In genomic region chr3:59857589-59858346, GRCh38 we compare ENCODE assay signal across 8 cellular contexts.
A peak's percentile ranks its signal among the peaks of the same experiment; 100 is the strongest.
DNase-seq lines count a peak whose midpoint lies in the region; ATAC-seq lines count a peak whose summit lies in the region.

No MANE protein-coding gene starts in this region.

- H3K9me3 Mint-ChIP-seq in CD4-positive, alpha-beta memory T cell: peaks cover 0 to 8% (median 0%) of the 10 kb centered on the region in 8 donors
- H3K9me3 Mint-ChIP-seq in activated CD4-positive, alpha-beta memory T cell treated with anti-CD3 and anti-CD28 coated beads, Interleukin-2, amount 10 ng/mL, durations not matched to agents 7 days and 5 days: peaks cover 4% of the 10 kb centered on the region

- H3K4me1 ChIP-seq in CD4-positive, alpha-beta memory T cell (ENCODE audit: insufficient read depth, low read length): no peaks in the 10 kb centered on the region

- intact Hi-C loops in CD4-positive, alpha-beta memory T cell (cut with micrococcal nuclease): loop anchor here (1.0 to 5.0 kb wide), 3 partner anchors 282 to 645 kb away; no protein-coding TSS in a partner anchor

- H3K36me3 ChIP-seq in CD4-positive, alpha-beta memory T cell (ENCODE audit: insufficient read depth, low read length): no peaks in the 10 kb centered on the region

- no peak overlapping the region for H3K4me3 ChIP-seq in CD4-positive, alpha-beta memory T cell (ENCODE audit: low read length in 2 of 2)

- CTCF ChIA-PET in CD4-positive, alpha-beta memory T cell (lab: Charles Lee; ENCODE audit: partially characterized antibody): interaction anchor here (0.7 to 5.3 kb wide), 35 partner anchors 8 to 862 kb away, joined by 3 to 63 read pairs (median 4); no protein-coding TSS in a partner anchor
- CTCF ChIA-PET in activated CD4-positive, alpha-beta memory T cell treated with anti-CD3 and anti-CD28 coated beads, Interleukin-2, amount 10 ng/mL, durations not matched to agents 7 days and 5 days (lab: Charles Lee): interaction anchor here (0.6 to 2.1 kb wide), 31 partner anchors 10 to 1285 kb away, joined by 3 to 22 read pairs (median 4); no protein-coding TSS in a partner anchor

- no peaks in the 10 kb centered on the region for H3K27me3 ChIP-seq in CD4-positive, alpha-beta memory T cell (ENCODE audit: insufficient read depth, low read length)

- H3K4me3 Mint-ChIP-seq in CD4-positive, alpha-beta memory T cell: peak overlapping the region in 5 of 8 donors; percentile 15 to 72 (median 25)
- H3K4me3 Mint-ChIP-seq in activated CD4-positive, alpha-beta memory T cell treated with anti-CD3 and anti-CD28 coated beads, Interleukin-2, amount 10 ng/mL, durations not matched to agents 7 days and 5 days: no peak overlapping the region

- ATAC-seq in GM19397 (IDR thresholded peaks at IDR 0.05; ENCODE audit: unreplicated experiment) (peak; percentile 98), HG03460 (IDR thresholded peaks at IDR 0.05; ENCODE audit: unreplicated experiment) (peak; percentile 97)

- peak; percentile 63 to 72 (median 67) for DNase-seq in CD4-positive, alpha-beta memory T cell
- DNase-seq in NCI-H82 (lab: John Stamatoyannopoulos, UW) (peak; percentile 93), medulla oblongata (ENCODE audit: extremely low spot score) (peak; percentile 90)
- DNase-seq in activated CD4-positive, alpha-beta memory T cell treated with anti-CD3 and anti-CD28 coated beads, Interleukin-2, amount 10 ng/mL, durations not matched to agents 7 days and 5 days: peak; percentile 80
- peak; percentile 55 for DNase-seq in effector CD4-positive, alpha-beta T cell
- DNase-seq in stimulated activated CD8-positive, alpha-beta memory T cell treated with anti-CD3 and anti-CD28 coated beads, Interleukin-15, amount 100 ng/mL, for 4 hours (ENCODE audit: low read depth in 2 of 2): peak; percentile 40 to 44

- H3K9me3 ChIP-seq in CD4-positive, alpha-beta memory T cell (ENCODE audit: control insufficient read depth in 1 of 2, low read length in 2 of 2): no peaks in the 10 kb centered on the region

- POLR2A ChIA-PET in CD4-positive, alpha-beta memory T cell (lab: Charles Lee; ENCODE audit: partially characterized antibody): interaction anchor here (0.7 kb wide), 1 partner anchor 1163 kb away, joined by 3 read pairs; no protein-coding TSS in a partner anchor
- POLR2A ChIA-PET in activated CD4-positive, alpha-beta memory T cell treated with anti-CD3 and anti-CD28 coated beads, Interleukin-2, amount 10 ng/mL, durations not matched to agents 7 days and 5 days (lab: Charles Lee): interaction anchor here (1.0 kb wide), 1 partner anchor 282 kb away, joined by 3 read pairs; no protein-coding TSS in a partner anchor

- peak overlapping the region in 1 of 7 donors; percentile 37 for H3K27ac Mint-ChIP-seq in CD4-positive, alpha-beta memory T cell
- no peak overlapping the region for H3K27ac Mint-ChIP-seq in activated CD4-positive, alpha-beta memory T cell treated with anti-CD3 and anti-CD28 coated beads, Interleukin-2, amount 10 ng/mL, durations not matched to agents 7 days and 5 days

- H3K27me3 Mint-ChIP-seq in CD4-positive, alpha-beta memory T cell: no peaks in the 10 kb centered on the region
- no peaks in the 10 kb centered on the region for H3K27me3 Mint-ChIP-seq in activated CD4-positive, alpha-beta memory T cell treated with anti-CD3 and anti-CD28 coated beads, Interleukin-2, amount 10 ng/mL, durations not matched to agents 7 days and 5 days

- peaks cover 6 to 11% (median 7%) of the 10 kb centered on the region in 4 donors for H3K4me1 Mint-ChIP-seq in CD4-positive, alpha-beta memory T cell
- peaks cover 1% of the 10 kb centered on the region for H3K4me1 Mint-ChIP-seq in activated CD4-positive, alpha-beta memory T cell treated with anti-CD3 and anti-CD28 coated beads, Interleukin-2, amount 10 ng/mL, durations not matched to agents 7 days and 5 days

- H3K36me3 Mint-ChIP-seq in CD4-positive, alpha-beta memory T cell: peaks cover 3 to 9% of the 10 kb centered on the region in 2 donors
- peaks cover 8% of the 10 kb centered on the region for H3K36me3 Mint-ChIP-seq in activated CD4-positive, alpha-beta memory T cell treated with anti-CD3 and anti-CD28 coated beads, Interleukin-2, amount 10 ng/mL, durations not matched to agents 7 days and 5 days (ENCODE audit: low read depth)

- H3K27ac ChIP-seq in CD4-positive, alpha-beta memory T cell (ENCODE audit: low read depth, low read length): no peak overlapping the region

Comparison
In these comparisons a context has a peak if more than half of its experiments do, and no peak if none do; other contexts are left out.
1. DNase-seq: peak in every context shown above with its lines; median percentile 93 in NCI-H82; 90 in medulla oblongata; 80 in activated CD4-positive, alpha-beta memory T cell treated with anti-CD3 and anti-CD28 coated beads, Interleukin-2, amount 10 ng/mL, durations not matched to agents 7 days and 5 days; 67 in CD4-positive, alpha-beta memory T cell; 55 in effector CD4-positive, alpha-beta T cell; 42 in stimulated activated CD8-positive, alpha-beta memory T cell treated with anti-CD3 and anti-CD28 coated beads, Interleukin-15, amount 100 ng/mL, for 4 hours.